ENCODE assay signal across 18 cellular contexts in the genomic region with DNA sequence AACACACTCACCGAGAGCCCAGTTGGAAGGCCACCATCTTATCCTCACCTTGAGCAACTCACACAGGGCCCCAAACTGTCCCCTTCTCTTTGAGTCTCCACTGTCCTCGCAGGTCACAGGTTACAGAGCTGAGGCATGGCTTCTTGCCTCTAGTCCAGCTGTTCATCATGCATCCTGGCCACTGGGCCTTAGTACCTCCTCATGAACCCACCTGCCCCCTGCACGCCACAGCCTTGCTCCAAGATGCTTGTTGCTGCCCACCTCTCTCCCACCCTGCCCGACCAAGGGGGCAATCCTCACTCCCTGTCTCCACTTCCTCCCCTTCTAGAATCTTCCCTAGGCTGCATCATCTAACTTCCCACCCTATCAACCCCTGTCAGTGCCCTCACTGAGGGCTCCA. TPM values are rescaled to one million over a fixed set of nuclear protein-coding genes. Genes with fewer than 3 reads are reported as not detected.
A peak's percentile ranks its signal among the peaks of the same experiment; 100 is the strongest.
DNase-seq lines count a peak whose midpoint lies in the region; ATAC-seq and TF ChIP-seq lines count a peak whose summit lies in the region.
"Had no signal": no experiment of that assay in that cellular context is flagged by ENCODE, and none has a peak within 500 bp of the region (broad histone marks: within the 10 kb centered on the region; RNA-seq: fewer than 3 reads in every experiment).

No MANE protein-coding gene starts in this region.

- H3K9me3 ChIP-seq in RWPE2 (ENCODE audit: severe bottlenecking) (no peaks in the 10 kb centered on the region), stomach (no peaks in the 10 kb centered on the region)
- H3K9me3 ChIP-seq: BLaER1 treated with 17β-estradiol and CSF1 and Interleukin-3, amounts not matched to agents 10 nM and 100 nM; upper lobe of right lung had no signal

- H3K27me3 ChIP-seq in RWPE2 (ENCODE audit: insufficient read depth, poor library complexity, severe bottlenecking), result no peaks in the 10 kb centered on the region
- no peaks in the 10 kb centered on the region for H3K27me3 ChIP-seq in dorsolateral prefrontal cortex
- H3K27me3 ChIP-seq in stomach, result no peaks in the 10 kb centered on the region
- H3K27me3 ChIP-seq: BLaER1 treated with 17β-estradiol and CSF1 and Interleukin-3, amounts not matched to agents 10 nM and 100 nM; upper lobe of right lung had no signal

- TF ChIP-seq CTCF in RWPE2 (IDR thresholded peaks at IDR 0.05; ENCODE audit: poor library complexity, severe bottlenecking), result no peak
- no peak for TF ChIP-seq CTCF in dorsolateral prefrontal cortex (IDR thresholded peaks at IDR 0.05 in 54 of 56, conservative IDR thresholded peaks at IDR 0.05 in 2 of 56; ENCODE audit: low read depth in 1 of 56, partially characterized antibody in 56 of 56)
- no peak for TF ChIP-seq CTCF in stomach (IDR thresholded peaks at IDR 0.05)

- intact Hi-C loops in dorsolateral prefrontal cortex (cut with DNase I), result no loop called here
- intact Hi-C loops in stomach (cut with DNase I; ENCODE audit: low total_unique reads), result no loop called here

- peak overlapping the region; percentile 96 for H3K27ac ChIP-seq in RWPE2 (ENCODE audit: poor library complexity, severe bottlenecking)
- peak overlapping the region in 37 of 59 donors; percentile 2 to 78 (median 47) for H3K27ac ChIP-seq in dorsolateral prefrontal cortex
- H3K27ac ChIP-seq in stomach, result peak overlapping the region in 3 of 5 donors; percentile 27 to 63 (median 57)
- H3K27ac ChIP-seq: BLaER1 treated with 17β-estradiol and CSF1 and Interleukin-3, amounts not matched to agents 10 nM and 100 nM had no signal

- no peaks in the 10 kb centered on the region for H3K36me3 ChIP-seq in RWPE2 (ENCODE audit: low read depth)
- no peaks in the 10 kb centered on the region for H3K36me3 ChIP-seq in stomach
- H3K36me3 ChIP-seq: BLaER1 treated with 17β-estradiol and CSF1 and Interleukin-3, amounts not matched to agents 10 nM and 100 nM; upper lobe of right lung had no signal

- DNase-seq in RWPE2 (ENCODE audit: low spot score) (peak; percentile 45), dorsolateral prefrontal cortex (peak in 1 of 10 donors; percentile 34), mesenteric fat pad (ENCODE audit: low spot score) (peak; percentile 39), stomach (no peak), NCI-H524 (lab: John Stamatoyannopoulos, UW) (no peak)
- no peak for DNase-seq in stimulated activated naive CD4-positive, alpha-beta T cell treated with Interleukin-2 at 50 U/mL for 16 hours (lab: John Stamatoyannopoulos, UW)
- DNase-seq: activated CD4-positive, alpha-beta T cell treated with anti-CD3 and anti-CD28 coated beads, Interleukin-2, amount 50 U/mL, for 1 hour; activated T-cell treated with anti-CD3 and anti-CD28 coated beads, Interleukin-2, amount 50 U/mL, for 24 hours; caudate nucleus; DMS153; MM.1S; NCI-H187 treated with DMSO at 0.1 percent for 48 hours; upper lobe of right lung had no signal

- peaks cover 23% of the 10 kb centered on the region for H3K4me1 ChIP-seq in RWPE2 (ENCODE audit: insufficient read depth, poor library complexity, severe bottlenecking)
- peaks cover 0 to 5% (median 0%) of the 10 kb centered on the region in 4 donors for H3K4me1 ChIP-seq in stomach

- WGBS in stomach, 5 donors, result 74 to 86% (median 79%) methylated on average over 4 of the region's 4 CpGs

- TF ChIP-seq EP300 in stomach (IDR thresholded peaks at IDR 0.05), result no peak

- ATAC-seq in RWPE2 (ENCODE audit: low read depth), result no peak
- no peak for ATAC-seq in HG02970 (IDR thresholded peaks at IDR 0.05; ENCODE audit: low FRiP score, unreplicated experiment)
- no peak for ATAC-seq in HG02610 (IDR thresholded peaks at IDR 0.05; ENCODE audit: unreplicated experiment)
- ATAC-seq: upper lobe of right lung had no signal

- no peak for TF ChIP-seq POLR2A in stomach (IDR thresholded peaks at IDR 0.05)

- H3K4me3 ChIP-seq in RWPE2 (ENCODE audit: severe bottlenecking) (no peak overlapping the region), dorsolateral prefrontal cortex (no peak overlapping the region), stomach (no peak overlapping the region)
- H3K4me3 ChIP-seq: BLaER1 treated with 17β-estradiol and CSF1 and Interleukin-3, amounts not matched to agents 10 nM and 100 nM; skin epidermis; upper lobe of right lung had no signal

RNA-seq across cellular contexts. Expression of a gene that starts 17.1 kb away (rescaled TPM):
- 10 to 100 TPM in 105 of 120 experiments, 1 to 10 TPM in 15; 5.7 to 36.2 (median 14.9) TPM for total RNA-seq in dorsolateral prefrontal cortex
- 121 TPM for total RNA-seq in mesenteric fat pad
- 10 to 100 TPM in 4 of 5 donors, 1 to 10 TPM in 1; 9.0 to 46.9 (median 26.3) TPM for total RNA-seq in stomach
- polyA plus RNA-seq in stomach, result 1 to 10 TPM; 2.4 to 6.0 (median 4.0) TPM
- total RNA-seq: NCI-H460 had no signal

RNA-seq across cellular contexts. Expression of a gene that starts 43.5 kb away (rescaled TPM):
- total RNA-seq in dorsolateral prefrontal cortex, result 10 to 100 TPM in 37 of 120 experiments, 1 to 10 TPM in 83; 2.0 to 14.4 (median 8.4) TPM
- 0.51 TPM for total RNA-seq in mesenteric fat pad
- under 1 TPM in 1 of 5 donors, not detected in 4; 0.55 TPM for total RNA-seq in stomach
- 1 to 10 TPM in 1 of 3 donors, under 1 TPM in 1, not detected in 1; 0.40 to 3.7 TPM for polyA plus RNA-seq in stomach

Comparison
In these comparisons a context has a peak if more than half of its experiments do, and no peak if none do; other contexts are left out.
1. DNase-seq: peak in RWPE2 (single experiment) and mesenteric fat pad (single experiment); none in stomach (single experiment), NCI-H524 (0 of 2) and stimulated activated naive CD4-positive, alpha-beta T cell treated with Interleukin-2 at 50 U/mL for 16 hours (single experiment).
2. Peak in every context shown above with its lines, with median percentiles within 50 percentile points of each other: H3K27ac ChIP-seq.